Comparison of ENCODE assay signal across 12 cellular contexts in the genomic region with DNA sequence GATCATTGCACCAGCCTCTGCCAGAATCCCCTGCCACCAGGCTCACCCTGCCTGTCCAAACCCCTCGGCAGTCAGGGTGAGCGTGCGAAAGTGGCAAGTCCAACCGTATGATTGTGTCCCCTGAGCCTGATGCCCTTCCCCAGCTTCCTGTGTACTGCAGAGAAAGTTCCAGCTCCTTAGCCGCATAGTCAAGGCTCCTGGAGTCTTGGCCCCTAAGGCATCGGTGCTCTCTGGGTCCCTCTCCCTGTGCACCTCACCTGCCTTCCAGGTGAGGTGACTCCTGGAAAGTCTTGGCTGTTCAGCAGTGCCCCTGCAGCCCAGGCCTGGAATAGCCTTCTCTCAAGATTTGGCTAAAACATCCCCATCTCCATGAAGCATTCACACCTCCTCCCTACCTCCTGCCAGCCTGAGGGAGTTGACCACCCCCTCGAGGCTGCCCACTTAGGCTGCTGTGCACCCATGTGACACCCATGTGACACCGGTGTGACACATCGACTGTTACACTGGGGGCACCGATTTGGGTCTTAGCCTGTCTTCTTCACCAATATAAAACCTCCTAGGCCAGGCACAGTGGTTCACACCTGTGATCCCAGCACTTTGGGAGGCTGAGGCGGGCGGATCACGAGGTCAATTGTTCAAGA. TPM values are rescaled to one million over a fixed set of nuclear protein-coding genes. Genes with fewer than 3 reads are reported as not detected.
DNase-seq lines count a peak whose midpoint lies in the region; ATAC-seq, FAIRE-seq and TF ChIP-seq lines count a peak whose summit lies in the region.
"Had no signal": no experiment of that assay in that cellular context is flagged by ENCODE, and none has a peak within 500 bp of the region (broad histone marks: within the 10 kb centered on the region; RNA-seq: fewer than 3 reads in every experiment).

No MANE protein-coding gene starts in this region.

- no peak overlapping the region for H3K27ac ChIP-seq in astrocyte (ENCODE audit: low read depth, low read length)
- H3K27ac ChIP-seq in effector memory CD4-positive, alpha-beta T cell (ENCODE audit: insufficient read depth, low read length, poor library complexity, severe bottlenecking): no peak overlapping the region
- H3K27ac ChIP-seq in mesenchymal stem cell (ENCODE audit: low read length, poor library complexity, severe bottlenecking): no peak overlapping the region
- H3K27ac ChIP-seq: SJSA1 had no signal

- no peaks in the 10 kb centered on the region for H3K79me1 ChIP-seq in mesenchymal stem cell (replicated peaks; ENCODE audit: low read length, poor library complexity, severe bottlenecking)

- no peaks in the 10 kb centered on the region for H4K20me1 ChIP-seq in astrocyte (ENCODE audit: insufficient read depth, low read length)

- H3K4me3 ChIP-seq in astrocyte (ENCODE audit: insufficient read depth, low read depth, low read length): no peak overlapping the region
- no peak overlapping the region for H3K4me3 ChIP-seq in effector memory CD4-positive, alpha-beta T cell (ENCODE audit: insufficient read depth, low read depth, low read length, poor library complexity, severe bottlenecking)
- H3K4me3 ChIP-seq in mesenchymal stem cell (ENCODE audit: insufficient read depth in 1 of 2, low read depth in 1 of 2, low read length in 2 of 2): no peak overlapping the region
- H3K4me3 ChIP-seq: SJSA1 had no signal

- no peak overlapping the region for H2BK120ac ChIP-seq in mesenchymal stem cell (ENCODE audit: low read depth, low read length)

- no peak for DNase-seq in stimulated activated naive CD8-positive, alpha-beta T cell treated with anti-CD3 and anti-CD28 coated beads, Interleukin-15, Interleukin-2, amounts not matched to agents 100 U/mL and 50 U/mL, for 24 hours
- DNase-seq in astrocyte (ENCODE audit: low read depth): no peak
- no peak for DNase-seq in left colon
- DNase-seq in T1000 (lab: John Stamatoyannopoulos, UW): no peak
- DNase-seq in effector memory CD4-positive, alpha-beta T cell: no peak
- DNase-seq in mesenchymal stem cell: no peak
- DNase-seq: AML-193, NCI-H2171 had no signal

- no peaks in the 10 kb centered on the region for H3K36me3 ChIP-seq in astrocyte (ENCODE audit: insufficient read depth, low read length)
- no peaks in the 10 kb centered on the region for H3K36me3 ChIP-seq in effector memory CD4-positive, alpha-beta T cell (ENCODE audit: control insufficient read depth, insufficient read depth, low read length)
- H3K36me3 ChIP-seq in mesenchymal stem cell (ENCODE audit: control insufficient read depth in 1 of 2, insufficient read depth in 2 of 2, low read depth in 1 of 2, low read length in 2 of 2): no peaks in the 10 kb centered on the region
- H3K36me3 ChIP-seq: SJSA1 had no signal

- no peak for ATAC-seq in stimulated activated naive CD8-positive, alpha-beta T cell treated with anti-CD3 and anti-CD28 coated beads, Interleukin-15, Interleukin-2, amounts not matched to agents 100 U/mL and 50 U/mL, for 24 hours
- ATAC-seq in left colon: peak; percentile 56
- no peak for ATAC-seq in GM19035 (IDR thresholded peaks at IDR 0.05; ENCODE audit: unreplicated experiment)

- no peak overlapping the region for H3K4me3 Mint-ChIP-seq in stimulated activated naive CD8-positive, alpha-beta T cell treated with anti-CD3 and anti-CD28 coated beads, Interleukin-15, Interleukin-2, amounts not matched to agents 100 ng/mL and 50 ng/mL, for 24 hours
- H3K4me3 Mint-ChIP-seq in astrocyte (ENCODE audit: unreplicated experiment): no peak overlapping the region
- H3K4me3 Mint-ChIP-seq: activated CD8-positive, alpha-beta T cell treated with anti-CD3 and anti-CD28 coated beads, Interleukin-2, amount 10 ng/mL, durations not matched to agents 7 days and 5 days had no signal

- peak overlapping the region; percentile 11 for H3K27ac Mint-ChIP-seq in stimulated activated naive CD8-positive, alpha-beta T cell treated with anti-CD3 and anti-CD28 coated beads, Interleukin-15, Interleukin-2, amounts not matched to agents 100 ng/mL and 50 ng/mL, for 24 hours
- peak overlapping the region; percentile 47 for H3K27ac Mint-ChIP-seq in astrocyte (ENCODE audit: unreplicated experiment)
- H3K27ac Mint-ChIP-seq: activated CD8-positive, alpha-beta T cell treated with anti-CD3 and anti-CD28 coated beads, Interleukin-2, amount 10 ng/mL, durations not matched to agents 7 days and 5 days had no signal

- H3K4me1 Mint-ChIP-seq in stimulated activated naive CD8-positive, alpha-beta T cell treated with anti-CD3 and anti-CD28 coated beads, Interleukin-15, Interleukin-2, amounts not matched to agents 100 ng/mL and 50 ng/mL, for 24 hours (ENCODE audit: low read depth): peaks cover 3% of the 10 kb centered on the region
- H3K4me1 Mint-ChIP-seq in astrocyte (ENCODE audit: low read depth, unreplicated experiment): no peaks in the 10 kb centered on the region

- peaks cover 3% of the 10 kb centered on the region for H3K27me3 Mint-ChIP-seq in stimulated activated naive CD8-positive, alpha-beta T cell treated with anti-CD3 and anti-CD28 coated beads, Interleukin-15, Interleukin-2, amounts not matched to agents 100 ng/mL and 50 ng/mL, for 24 hours
- H3K27me3 Mint-ChIP-seq in astrocyte (ENCODE audit: low read depth, unreplicated experiment): peaks cover 31% of the 10 kb centered on the region

- H3K9me3 Mint-ChIP-seq in stimulated activated naive CD8-positive, alpha-beta T cell treated with anti-CD3 and anti-CD28 coated beads, Interleukin-15, Interleukin-2, amounts not matched to agents 100 ng/mL and 50 ng/mL, for 24 hours: no peaks in the 10 kb centered on the region
- H3K9me3 Mint-ChIP-seq in astrocyte (ENCODE audit: unreplicated experiment): no peaks in the 10 kb centered on the region

- H3K4ac ChIP-seq in mesenchymal stem cell (ENCODE audit: low read depth in 1 of 2, low read length in 2 of 2): no peak overlapping the region

- FAIRE-seq in astrocyte (lab: Jason Lieb, UNC): no peak

- no peak overlapping the region for H2AFZ ChIP-seq in astrocyte (ENCODE audit: low read depth, low read length)
- H2AFZ ChIP-seq in mesenchymal stem cell (ENCODE audit: low read depth, low read length): no peak overlapping the region

- no peak overlapping the region for H2BK12ac ChIP-seq in mesenchymal stem cell (ENCODE audit: low read length in 2 of 2)

- H4K91ac ChIP-seq in mesenchymal stem cell (ENCODE audit: low read length): no peak overlapping the region

- no peak overlapping the region for H2AK5ac ChIP-seq in mesenchymal stem cell (ENCODE audit: low read length, severe bottlenecking)

- intact Hi-C loops in left colon (cut with DNase I, micrococcal nuclease): no loop called here

- H3K9me3 ChIP-seq in astrocyte (ENCODE audit: insufficient read depth, low read depth, low read length) (no peaks in the 10 kb centered on the region), mesenchymal stem cell (ENCODE audit: control insufficient read depth, low read length) (no peaks in the 10 kb centered on the region)
- H3K9me3 ChIP-seq in effector memory CD4-positive, alpha-beta T cell (ENCODE audit: control insufficient read depth, low read length): no peaks in the 10 kb centered on the region
- H3K9me3 ChIP-seq: SJSA1 had no signal

- H2BK5ac ChIP-seq in mesenchymal stem cell (ENCODE audit: low read depth, low read length, poor library complexity, severe bottlenecking): no peak overlapping the region

- no peak overlapping the region for H2BK15ac ChIP-seq in mesenchymal stem cell (ENCODE audit: low read depth, poor library complexity, severe bottlenecking)

- H3K14ac ChIP-seq in mesenchymal stem cell (ENCODE audit: low read length in 2 of 2): no peak overlapping the region

- no peaks in the 10 kb centered on the region for H3K79me2 ChIP-seq in astrocyte (ENCODE audit: insufficient read depth, low read length)

- TF ChIP-seq CTCF in astrocyte (IDR thresholded peaks at IDR 0.05; ENCODE audit: insufficient read depth, low read depth, low read length): no peak

- no peak overlapping the region for H4K8ac ChIP-seq in mesenchymal stem cell (ENCODE audit: low read length)

- H3K23ac ChIP-seq in mesenchymal stem cell (ENCODE audit: low read length in 2 of 2): no peak overlapping the region

- H3K4me1 ChIP-seq in astrocyte (ENCODE audit: insufficient read depth, low read length) (no peaks in the 10 kb centered on the region), mesenchymal stem cell (ENCODE audit: control insufficient read depth, insufficient read depth, low read depth, low read length) (no peaks in the 10 kb centered on the region)
- no peaks in the 10 kb centered on the region for H3K4me1 ChIP-seq in effector memory CD4-positive, alpha-beta T cell (ENCODE audit: control insufficient read depth, insufficient read depth, low read length, poor library complexity, severe bottlenecking)
- H3K4me1 ChIP-seq: SJSA1 had no signal

- no peak overlapping the region for H3K4me2 ChIP-seq in astrocyte (ENCODE audit: low read length)
- H3K4me2 ChIP-seq in mesenchymal stem cell (ENCODE audit: low read length, poor library complexity, severe bottlenecking): no peak overlapping the region

- 61% methylated on average over 13 of the region's 13 CpGs for WGBS in mesenchymal stem cell

- H3K27me3 ChIP-seq in astrocyte (ENCODE audit: insufficient read depth, low read length): peaks cover 2% of the 10 kb centered on the region
- H3K27me3 ChIP-seq in effector memory CD4-positive, alpha-beta T cell (replicated peaks; ENCODE audit: control insufficient read depth, insufficient read depth, low read length, poor library complexity, severe bottlenecking): no peaks in the 10 kb centered on the region
- peaks cover 13 to 16% of the 10 kb centered on the region in 2 experiments for H3K27me3 ChIP-seq in mesenchymal stem cell (ENCODE audit: control insufficient read depth in 1 of 2, insufficient read depth in 1 of 2, low read length in 2 of 2)
- H3K27me3 ChIP-seq: SJSA1 had no signal

- H3K9ac ChIP-seq in astrocyte (ENCODE audit: low read length): no peak overlapping the region
- H3K9ac ChIP-seq in mesenchymal stem cell (ENCODE audit: low read length): no peak overlapping the region

- H3K18ac ChIP-seq in mesenchymal stem cell (ENCODE audit: low read depth in 1 of 2, low read length in 2 of 2): no peak overlapping the region

- no peaks in the 10 kb centered on the region for H3K36me3 Mint-ChIP-seq in stimulated activated naive CD8-positive, alpha-beta T cell treated with anti-CD3 and anti-CD28 coated beads, Interleukin-15, Interleukin-2, amounts not matched to agents 100 ng/mL and 50 ng/mL, for 24 hours (ENCODE audit: low read depth)
- H3K36me3 Mint-ChIP-seq in astrocyte (ENCODE audit: low read depth, unreplicated experiment): no peaks in the 10 kb centered on the region

RNA-seq across cellular contexts. Expression of a gene that starts 56.2 kb away (rescaled TPM):
- total RNA-seq in astrocyte (0.75 and 0.89 TPM in 2 replicates), left colon (10 to 100 TPM; 10.3 to 15.0 TPM)
- 0.18 TPM for polyA plus RNA-seq in mesenchymal stem cell (2013, experiment 1 of 2)
- polyA plus RNA-seq in mesenchymal stem cell (2013, experiment 2 of 2): 0.11 TPM
- total RNA-seq: activated CD8-positive, alpha-beta T cell treated with anti-CD3 and anti-CD28 coated beads, Interleukin-2, amount 10 ng/mL, durations not matched to agents 7 days and 5 days; SJSA1 had no signal
